ENCODE assay signal across 14 cellular contexts in genomic region chr10:98383869-98384268, GRCh38. TPM values are rescaled to one million over a fixed set of nuclear protein-coding genes. Genes with fewer than 3 reads are reported as not detected.
A peak's percentile ranks its signal among the peaks of the same experiment; 100 is the strongest.
DNase-seq lines count a peak whose midpoint lies in the region; ATAC-seq and TF ChIP-seq lines count a peak whose summit lies in the region.
"Had no signal": no experiment of that assay in that cellular context is flagged by ENCODE, and none has a peak within 500 bp of the region (broad histone marks: within the 10 kb centered on the region; RNA-seq: fewer than 3 reads in every experiment).

No MANE protein-coding gene starts in this region.

- H3K36me3 ChIP-seq in HCT116 (ENCODE audit: control insufficient read depth in 1 of 2, insufficient read depth in 2 of 2, low read length in 2 of 2) (no peaks in the 10 kb centered on the region), mesenchymal stem cell (ENCODE audit: control insufficient read depth in 1 of 2, insufficient read depth in 2 of 2, low read depth in 1 of 2, low read length in 2 of 2) (peaks cover 5 to 21% of the 10 kb centered on the region in 2 experiments), vagina (peaks cover 0 to 18% of the 10 kb centered on the region in 2 donors)
- H3K36me3 ChIP-seq: BE2C had no signal

- peak overlapping the region in 1 of 2 experiments; percentile 33 for H2BK12ac ChIP-seq in mesenchymal stem cell (ENCODE audit: low read length in 2 of 2)

- CTCF ChIA-PET in HCT116 (lab: Charles Lee): interaction anchor here (0.7 kb wide), 1 partner anchor 15 kb away, joined by 3 read pairs; no protein-coding TSS in a partner anchor

- no peaks in the 10 kb centered on the region for H3K27me3 ChIP-seq in HCT116 (ENCODE audit: insufficient read depth, low read length)
- no peaks in the 10 kb centered on the region for H3K27me3 ChIP-seq in mesenchymal stem cell (ENCODE audit: control insufficient read depth in 1 of 2, insufficient read depth in 1 of 2, low read length in 2 of 2)
- no peaks in the 10 kb centered on the region for H3K27me3 ChIP-seq in vagina
- H3K27me3 ChIP-seq: BE2C had no signal

- no peak overlapping the region for H3K4me3 ChIP-seq in HCT116 (replicated peaks in 1 of 2; ENCODE audit: low read depth in 1 of 2, low read length in 2 of 2)
- no peak overlapping the region for H3K4me3 ChIP-seq in mesenchymal stem cell (ENCODE audit: insufficient read depth in 1 of 2, low read depth in 1 of 2, low read length in 2 of 2)
- H3K4me3 ChIP-seq in vagina: no peak overlapping the region

- H3K9me2 ChIP-seq in HCT116 (ENCODE audit: insufficient read depth): no peaks in the 10 kb centered on the region

- H4K20me1 ChIP-seq in HCT116 (ENCODE audit: insufficient read depth): no peaks in the 10 kb centered on the region

- H2BK15ac ChIP-seq in mesenchymal stem cell (ENCODE audit: low read depth, poor library complexity, severe bottlenecking): peak overlapping the region; percentile 76

- no peak for TF ChIP-seq RAD21 in HCT116 (IDR thresholded peaks at IDR 0.05; ENCODE audit: low read depth)

- peak overlapping the region in 1 of 2 experiments; percentile 41 for H3K18ac ChIP-seq in mesenchymal stem cell (ENCODE audit: low read depth in 1 of 2, low read length in 2 of 2)

- peak overlapping the region; percentile 42 for H4K8ac ChIP-seq in mesenchymal stem cell (ENCODE audit: low read length)

- H3K14ac ChIP-seq in mesenchymal stem cell (ENCODE audit: low read length in 2 of 2): no peak overlapping the region

- H3K23ac ChIP-seq in mesenchymal stem cell (ENCODE audit: low read length in 2 of 2): no peak overlapping the region

- no peak overlapping the region for H2BK5ac ChIP-seq in mesenchymal stem cell (ENCODE audit: low read depth, low read length, poor library complexity, severe bottlenecking)

- intact Hi-C loops in HCT116 (cut with micrococcal nuclease) (no loop called here), posterior vena cava (cut with DNase I) (no loop called here), vagina (cut with DNase I) (no loop called here)

- RAD21 ChIA-PET in HCT116 (lab: Charles Lee; ENCODE audit: low non-redundant PET in 1 of 2, low total read pairs in 2 of 2, uncharacterized antibody in 2 of 2, unreplicated experiment in 2 of 2): no interaction called here

- TF ChIP-seq POLR2A in HCT116 (IDR thresholded peaks at IDR 0.05; ENCODE audit: borderline replicate concordance, extremely low read depth, insufficient read depth, insufficient read length) (no peak), vagina (IDR thresholded peaks at IDR 0.05) (no peak)

- no peak overlapping the region for H3K27ac ChIP-seq in HCT116 (ENCODE audit: low read depth, low read length)
- H3K27ac ChIP-seq in VCaP: peak overlapping the region; percentile 89; the same call in 1 of the 2 replicates
- no peak overlapping the region for H3K27ac ChIP-seq in mesenchymal stem cell (ENCODE audit: low read length, poor library complexity, severe bottlenecking)
- H3K27ac ChIP-seq in vagina: no peak overlapping the region
- H3K27ac ChIP-seq: C4-2B had no signal

- POLR2A ChIA-PET in HCT116 (lab: Charles Lee): no interaction called here

- BruUV-seq in HCT116 (replicated peaks; lab: Mats Ljungman, UMichigan): no TSS peak

- peak overlapping the region; percentile 75 for H2AK5ac ChIP-seq in mesenchymal stem cell (ENCODE audit: low read length, severe bottlenecking)

- H3K79me2 ChIP-seq in HCT116 (ENCODE audit: insufficient read depth, low read length): no peaks in the 10 kb centered on the region

- H3K4me1 ChIP-seq in HCT116 (ENCODE audit: control insufficient read depth in 1 of 2, insufficient read depth in 2 of 2, low read length in 2 of 2): peaks cover 6 to 16% of the 10 kb centered on the region in 2 experiments; a peak in 3 of 4 replicates
- H3K4me1 ChIP-seq in mesenchymal stem cell (ENCODE audit: control insufficient read depth, insufficient read depth, low read depth, low read length): peaks cover 19% of the 10 kb centered on the region
- no peaks in the 10 kb centered on the region for H3K4me1 ChIP-seq in vagina
- H3K4me1 ChIP-seq: BE2C had no signal

- H3K9ac ChIP-seq in HCT116 (ENCODE audit: low read length) (no peak overlapping the region), mesenchymal stem cell (ENCODE audit: low read length) (no peak overlapping the region)

- H3K4ac ChIP-seq in mesenchymal stem cell (ENCODE audit: low read depth in 1 of 2, low read length in 2 of 2): peak overlapping the region in 1 of 2 experiments; percentile 47

- no peak overlapping the region for H4K91ac ChIP-seq in mesenchymal stem cell (ENCODE audit: low read length)

- TF ChIP-seq CTCF in HCT116 (IDR thresholded peaks at IDR 0.05 in 2 of 3, conservative IDR thresholded peaks at IDR 0.05 in 1 of 3; ENCODE audit: borderline replicate concordance in 1 of 3, insufficient read depth in 1 of 3, low read depth in 2 of 3, low read length in 2 of 3): no peak
- TF ChIP-seq CTCF in VCaP (conservative IDR thresholded peaks at IDR 0.05): no peak
- TF ChIP-seq CTCF in vagina (IDR thresholded peaks at IDR 0.05): no peak

- H3K4me2 ChIP-seq in HCT116 (ENCODE audit: low read length): peak overlapping the region; percentile 46
- no peak overlapping the region for H3K4me2 ChIP-seq in mesenchymal stem cell (ENCODE audit: low read length, poor library complexity, severe bottlenecking)

- H2AFZ ChIP-seq in HCT116 (ENCODE audit: low read depth, low read length, poor library complexity, severe bottlenecking) (no peak overlapping the region), mesenchymal stem cell (ENCODE audit: low read depth, low read length) (no peak overlapping the region)

- no peak overlapping the region for H2BK120ac ChIP-seq in mesenchymal stem cell (ENCODE audit: low read depth, low read length)

- DNase-seq in HCT116 (ENCODE audit: low read depth, low spot score) (no peak), mesenchymal stem cell (no peak), posterior vena cava (ENCODE audit: low spot score) (peak; percentile 67), vagina (ENCODE audit: extremely low spot score in 2 of 2) (no peak)
- DNase-seq: BE2C; CD4-positive, alpha-beta memory T cell; COR-L47; DMS153; DMS79 treated with DMSO at 0.1 percent for 48 hours had no signal

- 97% methylated on average over 6 of the region's 6 CpGs for WGBS in mesenchymal stem cell

- H3K79me1 ChIP-seq in mesenchymal stem cell (replicated peaks; ENCODE audit: low read length, poor library complexity, severe bottlenecking): no peaks in the 10 kb centered on the region

- ATAC-seq in HCT116: no peak
- ATAC-seq in HG02678 (IDR thresholded peaks at IDR 0.05; ENCODE audit: unreplicated experiment): no peak
- no peak for ATAC-seq in GM19023 (IDR thresholded peaks at IDR 0.05; ENCODE audit: unreplicated experiment)
- no peak for ATAC-seq in HG02938 (IDR thresholded peaks at IDR 0.05; ENCODE audit: unreplicated experiment)

- no peaks in the 10 kb centered on the region for H3K9me3 ChIP-seq in HCT116 (ENCODE audit: control insufficient read depth in 1 of 2, insufficient read depth in 1 of 2, low read depth in 1 of 2, low read length in 2 of 2)
- no peaks in the 10 kb centered on the region for H3K9me3 ChIP-seq in mesenchymal stem cell (ENCODE audit: control insufficient read depth, low read length)
- H3K9me3 ChIP-seq in vagina: no peaks in the 10 kb centered on the region
- H3K9me3 ChIP-seq: BE2C had no signal

TF ChIP-seq in HCT116, 20 proteins besides CTCF, POLR2A, EP300 and RAD21 (continues in another document):
- TF ChIP-seq YY1 (IDR thresholded peaks at IDR 0.05; ENCODE audit: extremely low read depth, insufficient replicate concordance, low read depth, low read length) (no peak), SIN3A (IDR thresholded peaks at IDR 0.05; ENCODE audit: low read depth) (no peak), ZFX (IDR thresholded peaks at IDR 0.05) (no peak), CBX3 (IDR thresholded peaks at IDR 0.05; ENCODE audit: low read depth) (no peak), SP1 (IDR thresholded peaks at IDR 0.05; ENCODE audit: low read depth) (no peak), EZH2phosphoT487 (IDR thresholded peaks at IDR 0.05; ENCODE audit: borderline replicate concordance) (no peak), ELF1 (IDR thresholded peaks at IDR 0.05; ENCODE audit: borderline replicate concordance, low read depth) (no peak), EGR1 (IDR thresholded peaks at IDR 0.05; ENCODE audit: low read depth) (no peak), CEBPB (IDR thresholded peaks at IDR 0.05; ENCODE audit: low read depth) (no peak), EZH2 (IDR thresholded peaks at IDR 0.05) (no peak), ZNF274 (IDR thresholded peaks at IDR 0.05; ENCODE audit: low read depth, low read length) (no peak), ZBTB33 (IDR thresholded peaks at IDR 0.05; ENCODE audit: extremely low read depth, insufficient replicate concordance, low read length) (no peak), FOSL1 (IDR thresholded peaks at IDR 0.05; ENCODE audit: low read depth) (no peak), ATF3 (IDR thresholded peaks at IDR 0.05) (no peak), TCF7L2 (IDR thresholded peaks at IDR 0.05; ENCODE audit: borderline replicate concordance, extremely low read depth, insufficient read depth, insufficient read length) (no peak)
- TF ChIP-seq, protein P1, sequence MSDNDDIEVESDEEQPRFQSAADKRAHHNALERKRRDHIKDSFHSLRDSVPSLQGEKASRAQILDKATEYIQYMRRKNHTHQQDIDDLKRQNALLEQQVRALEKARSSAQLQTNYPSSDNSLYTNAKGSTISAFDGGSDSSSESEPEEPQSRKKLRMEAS (IDR thresholded peaks at IDR 0.05): no peak

RNA-seq across cellular contexts. Expression of gene PYROXD2, which starts 31.1 kb away (rescaled TPM):
- 14.2 TPM for total RNA-seq in HCT116 (2021; ENCODE audit: unreplicated experiment)
- polyA plus RNA-seq in HCT116 (2012): 8.3 and 9.5 TPM in 2 replicates
- 4.8 TPM for polyA plus RNA-seq in mesenchymal stem cell (2013, experiment 1 of 2)
- polyA plus RNA-seq in mesenchymal stem cell (2013, experiment 2 of 2): 5.4 TPM
- 1 to 10 TPM; 7.0 to 9.6 TPM for total RNA-seq in posterior vena cava
- 7.1 TPM for total RNA-seq in vagina
